11 cellular contexts compared by ENCODE assay signal in the genomic region with DNA sequence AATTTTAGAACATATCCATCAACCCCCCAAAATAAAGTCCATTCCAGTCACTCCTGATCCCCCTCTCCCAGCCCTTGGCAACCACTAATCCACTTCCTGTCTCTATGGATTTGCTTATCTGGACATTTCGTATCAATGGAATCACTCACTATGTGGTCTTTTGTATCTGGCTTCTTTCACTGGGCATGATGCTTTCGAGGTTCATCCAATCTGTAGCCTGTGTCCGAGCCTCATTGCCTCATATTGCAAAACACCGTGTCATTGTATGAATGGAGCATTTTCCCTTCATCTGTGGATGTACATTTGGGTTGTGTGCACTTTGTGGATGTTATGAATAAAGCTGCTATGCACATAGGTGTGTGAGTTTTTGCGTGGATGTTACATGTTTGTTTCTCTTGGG. TPM values are rescaled to one million over a fixed set of nuclear protein-coding genes. Genes with fewer than 3 reads are reported as not detected.
A peak's percentile ranks its signal among the peaks of the same experiment; 100 is the strongest.
DNase-seq lines count a peak whose midpoint lies in the region; ATAC-seq and TF ChIP-seq lines count a peak whose summit lies in the region.
"Had no signal": no experiment of that assay in that cellular context is flagged by ENCODE, and none has a peak within 500 bp of the region (broad histone marks: within the 10 kb centered on the region; RNA-seq: fewer than 3 reads in every experiment).

No MANE protein-coding gene starts in this region.

- DNase-seq in activated CD4-positive, alpha-beta T cell treated with anti-CD3 and anti-CD28 coated beads, Interleukin-2, amount 10 ng/mL, durations not matched to agents 24 days and 14 days: no peak
- no peak for DNase-seq in activated CD4-positive, alpha-beta T cell treated with anti-CD3 and anti-CD28 coated beads, Interleukin-2, amount 50 U/mL, for 1 hour
- DNase-seq in NCI-H146 treated with DMSO at 0.1 percent for 48 hours (lab: John Stamatoyannopoulos, UW; ENCODE audit: unreplicated experiment) (peak; percentile 9), osteocyte (ENCODE audit: extremely low spot score, unreplicated experiment) (no peak), RKO (ENCODE audit: low spot score) (no peak), DMS 273 treated with DMSO at 0.1 percent for 48 hours (lab: John Stamatoyannopoulos, UW) (no peak)
- no peak for DNase-seq in central memory CD8-positive, alpha-beta T cell (ENCODE audit: low spot score in 2 of 2)
- DNase-seq: Kasumi-1, NCI-H524 treated with DMSO at 0.1 percent for 48 hours had no signal

- TF ChIP-seq CTCF in osteocyte (IDR thresholded peaks at IDR 0.05): no peak

- H3K27ac Mint-ChIP-seq in activated CD4-positive, alpha-beta T cell treated with anti-CD3 and anti-CD28 coated beads, Interleukin-2, amount 10 ng/mL, durations not matched to agents 24 days and 14 days: peak overlapping the region; percentile 69
- H3K27ac Mint-ChIP-seq in central memory CD8-positive, alpha-beta T cell (ENCODE audit: low read depth): peak overlapping the region; percentile 98
- peak overlapping the region; percentile 91 for H3K27ac Mint-ChIP-seq in osteocyte (ENCODE audit: unreplicated experiment)

- peaks cover 4% of the 10 kb centered on the region for H3K27me3 Mint-ChIP-seq in activated CD4-positive, alpha-beta T cell treated with anti-CD3 and anti-CD28 coated beads, Interleukin-2, amount 10 ng/mL, durations not matched to agents 24 days and 14 days
- no peaks in the 10 kb centered on the region for H3K27me3 Mint-ChIP-seq in central memory CD8-positive, alpha-beta T cell
- no peaks in the 10 kb centered on the region for H3K27me3 Mint-ChIP-seq in osteocyte (ENCODE audit: unreplicated experiment)

- H3K9me3 Mint-ChIP-seq in activated CD4-positive, alpha-beta T cell treated with anti-CD3 and anti-CD28 coated beads, Interleukin-2, amount 10 ng/mL, durations not matched to agents 24 days and 14 days: peaks cover 6% of the 10 kb centered on the region
- H3K9me3 Mint-ChIP-seq in central memory CD8-positive, alpha-beta T cell: no peaks in the 10 kb centered on the region
- no peaks in the 10 kb centered on the region for H3K9me3 Mint-ChIP-seq in osteocyte (ENCODE audit: unreplicated experiment)

- no peak for ATAC-seq in central memory CD8-positive, alpha-beta T cell (replicated peaks; ENCODE audit: extremely low read depth, poor library complexity, severe bottlenecking)
- ATAC-seq in GM21367 (IDR thresholded peaks at IDR 0.05; ENCODE audit: unreplicated experiment): no peak
- ATAC-seq: left lobe of liver had no signal

- intact Hi-C loops in activated CD4-positive, alpha-beta T cell treated with anti-CD3 and anti-CD28 coated beads, Interleukin-2, amount 10 ng/mL, durations not matched to agents 24 days and 14 days (cut with micrococcal nuclease): no loop called here

- H3K4me1 Mint-ChIP-seq in activated CD4-positive, alpha-beta T cell treated with anti-CD3 and anti-CD28 coated beads, Interleukin-2, amount 10 ng/mL, durations not matched to agents 24 days and 14 days: peaks cover 34% of the 10 kb centered on the region
- H3K4me1 Mint-ChIP-seq in central memory CD8-positive, alpha-beta T cell: peaks cover 49% of the 10 kb centered on the region
- peaks cover 37% of the 10 kb centered on the region for H3K4me1 Mint-ChIP-seq in osteocyte (ENCODE audit: unreplicated experiment)

- H3K36me3 Mint-ChIP-seq in activated CD4-positive, alpha-beta T cell treated with anti-CD3 and anti-CD28 coated beads, Interleukin-2, amount 10 ng/mL, durations not matched to agents 24 days and 14 days (ENCODE audit: low read depth): peaks cover 15% of the 10 kb centered on the region
- H3K36me3 Mint-ChIP-seq in central memory CD8-positive, alpha-beta T cell (ENCODE audit: insufficient read depth): peaks cover 28% of the 10 kb centered on the region
- H3K36me3 Mint-ChIP-seq in osteocyte (ENCODE audit: unreplicated experiment): peaks cover 6% of the 10 kb centered on the region

- H3K4me3 Mint-ChIP-seq in activated CD4-positive, alpha-beta T cell treated with anti-CD3 and anti-CD28 coated beads, Interleukin-2, amount 10 ng/mL, durations not matched to agents 24 days and 14 days: peak overlapping the region; percentile 97
- H3K4me3 Mint-ChIP-seq in central memory CD8-positive, alpha-beta T cell: peak overlapping the region; percentile 92
- H3K4me3 Mint-ChIP-seq in osteocyte (ENCODE audit: unreplicated experiment): peak overlapping the region; percentile 88

RNA-seq across cellular contexts. Expression of gene FZR1, which starts 1.4 kb away (rescaled TPM):
- 37.3 and 38.7 TPM in 2 replicates for total RNA-seq in activated CD4-positive, alpha-beta T cell treated with anti-CD3 and anti-CD28 coated beads, Interleukin-2, amount 10 ng/mL, durations not matched to agents 24 days and 14 days
- total RNA-seq in osteocyte: 45.3 and 49.5 TPM in 2 replicates

RNA-seq across cellular contexts. Expression of gene DOHH, which starts 4.2 kb away (rescaled TPM):
- 21.5 and 24.4 TPM in 2 replicates for total RNA-seq in activated CD4-positive, alpha-beta T cell treated with anti-CD3 and anti-CD28 coated beads, Interleukin-2, amount 10 ng/mL, durations not matched to agents 24 days and 14 days
- 10.0 and 10.8 TPM in 2 replicates for total RNA-seq in osteocyte

RNA-seq across cellular contexts. Expression of gene SMIM44, which starts 21.5 kb away (rescaled TPM):
- total RNA-seq in activated CD4-positive, alpha-beta T cell treated with anti-CD3 and anti-CD28 coated beads, Interleukin-2, amount 10 ng/mL, durations not matched to agents 24 days and 14 days: not detected in 2 replicates
- total RNA-seq in osteocyte: not detected in 2 replicates
- total RNA-seq: left lobe of liver had no signal

RNA-seq across cellular contexts. Expression of gene SMIM24, which starts 24.4 kb away (rescaled TPM):
- 0.33 TPM in 1 of 2 replicates, not detected in the other for total RNA-seq in activated CD4-positive, alpha-beta T cell treated with anti-CD3 and anti-CD28 coated beads, Interleukin-2, amount 10 ng/mL, durations not matched to agents 24 days and 14 days
- not detected in 2 replicates for total RNA-seq in osteocyte

RNA-seq across cellular contexts. Expression of gene TEKTIP1, which starts 34.3 kb away (rescaled TPM):
- total RNA-seq in activated CD4-positive, alpha-beta T cell treated with anti-CD3 and anti-CD28 coated beads, Interleukin-2, amount 10 ng/mL, durations not matched to agents 24 days and 14 days: 1.4 and 2.2 TPM in 2 replicates
- total RNA-seq in osteocyte: 0.73 and 0.97 TPM in 2 replicates
